30 cellular contexts compared by ENCODE assay signal in the genomic region with DNA sequence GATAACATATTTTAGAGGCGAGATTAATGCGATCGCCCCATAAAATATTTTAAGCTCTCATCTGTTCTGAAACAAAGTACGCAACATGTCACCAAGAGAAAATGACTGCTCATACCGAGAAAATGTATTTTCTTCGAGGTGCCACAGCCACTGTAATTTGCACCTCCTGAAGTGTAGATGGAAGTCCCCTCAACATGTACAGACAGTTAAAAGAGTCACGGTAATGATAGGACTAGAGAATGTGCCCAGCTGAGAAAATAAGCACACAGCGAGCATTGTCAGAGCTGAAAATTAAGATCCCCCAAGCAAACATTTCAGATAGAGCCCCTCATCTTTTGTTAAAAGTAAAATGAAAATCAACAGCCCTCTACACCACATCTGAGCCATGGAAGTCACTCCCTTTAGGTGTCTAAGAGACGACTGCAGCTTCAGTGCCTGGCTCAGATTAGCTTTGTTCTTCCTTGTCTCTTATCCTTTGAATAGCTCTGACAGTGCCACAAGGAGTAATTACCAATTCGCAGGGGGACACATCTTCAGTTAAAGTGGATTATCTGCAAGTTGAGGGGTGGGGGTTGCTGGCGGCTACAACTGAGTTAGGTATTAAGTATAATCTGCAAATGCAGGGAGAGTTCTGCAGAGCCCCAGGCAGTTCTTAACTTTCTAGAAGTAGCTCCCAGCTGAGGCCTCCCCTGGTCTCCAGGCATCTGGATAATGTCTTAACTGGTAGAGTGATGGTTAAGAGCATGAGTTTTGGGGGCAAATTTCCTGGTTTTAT.
DNase-seq lines count a peak whose midpoint lies in the region; ATAC-seq and TF ChIP-seq lines count a peak whose summit lies in the region.
"Had no signal": no experiment of that assay in that cellular context is flagged by ENCODE, and none has a peak within 500 bp of the region (broad histone marks: within the 10 kb centered on the region; RNA-seq: fewer than 3 reads in every experiment).

No MANE protein-coding gene starts in this region.

- no TSS peak for BruUV-seq in A673 (replicated peaks; lab: Mats Ljungman, UMichigan)

- no peaks in the 10 kb centered on the region for H3K27me3 Mint-ChIP-seq in memory B cell
- H3K27me3 Mint-ChIP-seq in effector memory CD8-positive, alpha-beta T cell, result peaks cover 0 to 16% of the 10 kb centered on the region in 2 donors
- H3K27me3 Mint-ChIP-seq: dendritic cell treated with granulocyte-macrophage colony-stimulating factor and Interleukin-4, amounts not matched to agents 40 ng/mL and 50 ng/mL, for 4 days had no signal

- H3K4me1 Mint-ChIP-seq in memory B cell, result peaks cover 8% of the 10 kb centered on the region
- H3K4me1 Mint-ChIP-seq in effector memory CD8-positive, alpha-beta T cell (ENCODE audit: low read depth in 2 of 2), result no peaks in the 10 kb centered on the region
- H3K4me1 Mint-ChIP-seq: activated naive CD8-positive, alpha-beta T cell treated with anti-CD3 and anti-CD28 coated beads, Interleukin-2, amount 50 U/mL, for 24 hours; central memory CD8-positive, alpha-beta T cell; T-helper 17 cell had no signal

- H3K36me3 ChIP-seq in A673 (ENCODE audit: insufficient read depth, low read length, poor library complexity, severe bottlenecking), result no peaks in the 10 kb centered on the region
- H3K36me3 ChIP-seq: gastrocnemius medialis had no signal

- no peak overlapping the region for H3K4me3 Mint-ChIP-seq in memory B cell
- no peak overlapping the region for H3K4me3 Mint-ChIP-seq in effector memory CD8-positive, alpha-beta T cell
- H3K4me3 Mint-ChIP-seq: activated naive CD8-positive, alpha-beta T cell treated with anti-CD3 and anti-CD28 coated beads, Interleukin-2, amount 50 U/mL, for 24 hours; central memory CD8-positive, alpha-beta T cell; dendritic cell treated with granulocyte-macrophage colony-stimulating factor and Interleukin-4, amounts not matched to agents 40 ng/mL and 50 ng/mL, for 4 days; T-helper 17 cell had no signal

- peak overlapping the region; percentile 51 for H3K27ac Mint-ChIP-seq in memory B cell
- no peak overlapping the region for H3K27ac Mint-ChIP-seq in effector memory CD8-positive, alpha-beta T cell
- H3K27ac Mint-ChIP-seq: activated naive CD8-positive, alpha-beta T cell treated with anti-CD3 and anti-CD28 coated beads, Interleukin-2, amount 50 U/mL, for 24 hours; dendritic cell treated with granulocyte-macrophage colony-stimulating factor and Interleukin-4, amounts not matched to agents 40 ng/mL and 50 ng/mL, for 4 days; T-helper 17 cell had no signal

- H3K4me3 ChIP-seq in A673 (ENCODE audit: low read depth, low read length, poor library complexity, severe bottlenecking), result no peak overlapping the region
- H3K4me3 ChIP-seq: gastrocnemius medialis, hepatocyte, psoas muscle had no signal

- intact Hi-C loops in A673 (cut with micrococcal nuclease; ENCODE audit: unreplicated experiment), result no loop called here

- no peaks in the 10 kb centered on the region for H3K27me3 ChIP-seq in A673 (replicated peaks; ENCODE audit: insufficient read depth, low read depth, low read length, poor library complexity)
- H3K27me3 ChIP-seq: gastrocnemius medialis, hepatocyte had no signal

- CTCF ChIA-PET in A673 (lab: Charles Lee), result no interaction called here

- H3K4me1 ChIP-seq in A673 (ENCODE audit: insufficient read depth, low read length, poor library complexity, severe bottlenecking), result no peaks in the 10 kb centered on the region
- H3K4me1 ChIP-seq: gastrocnemius medialis, psoas muscle had no signal

- ATAC-seq in HG02852 (IDR thresholded peaks at IDR 0.05; ENCODE audit: unreplicated experiment) (peak; percentile 80), memory B cell (ENCODE audit: low read depth) (no peak)
- ATAC-seq in effector memory CD8-positive, alpha-beta T cell (replicated peaks), result no peak
- ATAC-seq: activated naive CD8-positive, alpha-beta T cell treated with anti-CD3 and anti-CD28 coated beads, Interleukin-2, amount 50 U/mL, for 24 hours; gastrocnemius medialis; psoas muscle; T-helper 17 cell had no signal

- TF ChIP-seq CTCF in A673 (conservative IDR thresholded peaks at IDR 0.05; ENCODE audit: low read depth, low read length), result no peak

- DNase-seq in A673 (ENCODE audit: low spot score) (peak; percentile 42), NCI-H82 treated with DMSO at 0.1 percent for 48 hours (lab: John Stamatoyannopoulos, UW; ENCODE audit: unreplicated experiment) (peak; percentile 96), memory B cell (ENCODE audit: low spot score in 2 of 2) (no peak), CD1c-positive myeloid dendritic cell (ENCODE audit: extremely low spot score) (no peak), DMS79 treated with DMSO at 0.1 percent for 48 hours (lab: John Stamatoyannopoulos, UW) (no peak), activated gamma-delta T cell treated with Interleukin-2 at 50 U/mL for 16 hours (no peak)
- no peak for DNase-seq in effector memory CD8-positive, alpha-beta T cell
- DNase-seq: activated CD4-positive, alpha-beta T cell treated with anti-CD3 and anti-CD28 coated beads for 48 hours; activated CD8-positive, alpha-beta memory T cell treated with anti-CD3 and anti-CD28 coated beads for 24 hours; activated effector memory CD4-positive, alpha-beta T cell treated with anti-CD3 and anti-CD28 coated beads, Interleukin-2, amount 50 U/mL, for 16 hours; activated naive CD8-positive, alpha-beta T cell treated with anti-CD3 and anti-CD28 coated beads, Interleukin-2, amount 50 U/mL, for 24 hours; activated T-cell treated with anti-CD3 and anti-CD28 coated beads, Interleukin-2, amount 50 U/mL, for 1 hour; DMS153; gastrocnemius medialis; HCEC 1CT; mesenchymal stem cell; NCI-H1048; NCI-H187 treated with DMSO at 0.1 percent for 48 hours; NCI-H226; NCI-H774; nucleus accumbens; psoas muscle; SK-N-SH; stimulated activated CD4-positive, alpha-beta T cell treated with anti-CD3 and anti-CD28 coated beads, Interleukin-4, amount 100 ng/mL, for 4 hours; stimulated activated naive CD4-positive, alpha-beta T cell; T-helper 17 cell had no signal

- peaks cover 9% of the 10 kb centered on the region for H3K36me3 Mint-ChIP-seq in memory B cell
- H3K36me3 Mint-ChIP-seq in effector memory CD8-positive, alpha-beta T cell (ENCODE audit: insufficient read depth), result no peaks in the 10 kb centered on the region

- H3K9me3 ChIP-seq in A673 (ENCODE audit: low read depth, low read length, poor library complexity, severe bottlenecking), result no peaks in the 10 kb centered on the region
- H3K9me3 ChIP-seq: gastrocnemius medialis, psoas muscle, SK-N-SH had no signal

- POLR2A ChIA-PET in A673 (lab: Charles Lee; ENCODE audit: low non-redundant PET), result no interaction called here

- no peak overlapping the region for H3K27ac ChIP-seq in A673 (ENCODE audit: low read depth, low read length, poor library complexity, severe bottlenecking)
- H3K27ac ChIP-seq: gastrocnemius medialis, hepatocyte, psoas muscle had no signal

- H3K9me3 Mint-ChIP-seq in memory B cell, result no peaks in the 10 kb centered on the region
- peaks cover 0 to 6% of the 10 kb centered on the region in 2 donors for H3K9me3 Mint-ChIP-seq in effector memory CD8-positive, alpha-beta T cell
- H3K9me3 Mint-ChIP-seq: activated naive CD8-positive, alpha-beta T cell treated with anti-CD3 and anti-CD28 coated beads, Interleukin-2, amount 50 U/mL, for 24 hours; central memory CD8-positive, alpha-beta T cell had no signal

Comparison
In these comparisons a context has a peak if more than half of its experiments do, and no peak if none do; other contexts are left out.
1. DNase-seq: peak in A673 (single experiment) and NCI-H82 treated with DMSO at 0.1 percent for 48 hours (single experiment); none in memory B cell (0 of 2), CD1c-positive myeloid dendritic cell (single experiment), effector memory CD8-positive, alpha-beta T cell (0 of 3), DMS79 treated with DMSO at 0.1 percent for 48 hours (single experiment) and activated gamma-delta T cell treated with Interleukin-2 at 50 U/mL for 16 hours (single experiment).